ENCODE assay signal across 16 cellular contexts in genomic region chr10:77281719-77282118, GRCh38.
"Had no signal": no experiment of that assay in that cellular context is flagged by ENCODE, and none has a peak within 500 bp of the region (broad histone marks: within the 10 kb centered on the region; RNA-seq: fewer than 3 reads in every experiment).

No MANE protein-coding gene starts in this region.

- H3K9me3 Mint-ChIP-seq: brain had no signal

- H3K9me3 ChIP-seq: lower lobe of right lung, right atrium auricular region, suprapubic skin, upper lobe of right lung had no signal

- H3K4me3 ChIP-seq: lower lobe of right lung, right atrium auricular region, suprapubic skin, upper lobe of right lung had no signal

- H3K36me3 ChIP-seq: lower lobe of right lung, right atrium auricular region, suprapubic skin, upper lobe of right lung had no signal

- DNase-seq: activated CD8-positive, alpha-beta memory T cell treated with anti-CD3 and anti-CD28 coated beads for 24 hours; activated naive CD4-positive, alpha-beta T cell treated with anti-CD3 and anti-CD28 coated beads, Interleukin-2, amount 50 U/mL, for 16 hours; activated T-cell treated with anti-CD3 and anti-CD28 coated beads for 4 hours; amniotic stem cell; cerebellar nuclear complex; left cardiac atrium; lower lobe of right lung; naive B cell; posterior cingulate gyrus; T-helper 9 cell; upper lobe of right lung had no signal

- H3K27me3 ChIP-seq: right atrium auricular region, upper lobe of right lung had no signal

- ATAC-seq: lower lobe of right lung; stimulated activated memory B cell treated with anti-CD40 and anti-IgM and Interleukin-4, amounts not matched to agents 10 μg/mL and 1 μg/mL and 100 μg/mL, for 72 hours; upper lobe of right lung had no signal

- H3K4me1 ChIP-seq: lower lobe of right lung, suprapubic skin, upper lobe of right lung had no signal

- H3K36me3 Mint-ChIP-seq: brain; naive B cell; stimulated activated memory B cell treated with anti-CD40 and anti-IgM and Interleukin-4, amounts not matched to agents 10 μg/mL and 1 μg/mL and 100 μg/mL, for 72 hours had no signal

- H3K4me3 Mint-ChIP-seq: brain; stimulated activated memory B cell treated with anti-CD40 and anti-IgM and Interleukin-4, amounts not matched to agents 10 μg/mL and 1 μg/mL and 100 μg/mL, for 72 hours had no signal

- H3K27ac Mint-ChIP-seq: activated T-helper 2 cell treated with anti-CD3 and anti-CD28 coated beads, Interferon-gamma antibody, Interleukin-2, Interleukin-4, amounts not matched to agents 10 μg/mL and 5 μg/mL and 100 μg/mL, durations not matched to agents 14 hours and 24 hours and 36 hours; brain; stimulated activated memory B cell treated with anti-CD40 and anti-IgM and Interleukin-4, amounts not matched to agents 10 μg/mL and 1 μg/mL and 100 μg/mL, for 72 hours had no signal

- H3K27ac ChIP-seq: lower lobe of right lung, right atrium auricular region, suprapubic skin, upper lobe of right lung had no signal
